5 cellular contexts compared by ENCODE assay signal in genomic region chr15:72171981-72172380, GRCh38. TPM values are rescaled to one million over a fixed set of nuclear protein-coding genes. Genes with fewer than 3 reads are reported as not detected.
"Had no signal": no experiment of that assay in that cellular context is flagged by ENCODE, and none has a peak within 500 bp of the region (broad histone marks: within the 10 kb centered on the region; RNA-seq: fewer than 3 reads in every experiment).

No MANE protein-coding gene starts in this region.

RNA-seq across cellular contexts. Expression of gene GRAMD2A, which starts 25.6 kb away (rescaled TPM):
- total RNA-seq: left ventricle myocardium inferior; myocyte; naive thymus-derived CD4-positive, alpha-beta T cell; natural killer cell treated with Interleukin-12 subunit alpha and Interleukin-12 subunit beta and Interleukin-15 and Interleukin-18, amount 100 ng/mL, for 72 hours had no signal
- polyA plus RNA-seq: immature natural killer cell; naive thymus-derived CD4-positive, alpha-beta T cell had no signal
